8 cellular contexts compared by ENCODE assay signal in genomic region chr19:5718032-5718578, GRCh38. TPM values are rescaled to one million over a fixed set of nuclear protein-coding genes. Genes with fewer than 3 reads are reported as not detected.
DNase-seq lines count a peak whose midpoint lies in the region; TF ChIP-seq lines count a peak whose summit lies in the region.

No MANE protein-coding gene starts in this region.

- peak overlapping the region; percentile 95 for H3K27ac ChIP-seq in 22Rv1
- no peak overlapping the region for H3K27ac ChIP-seq in HUES48 (ENCODE audit: low read depth, low read length)
- peak overlapping the region; percentile 14 to 18 for H3K27ac ChIP-seq in liver (ENCODE audit: low read depth in 1 of 2, low read length in 2 of 2)

- no peaks in the 10 kb centered on the region for H3K27me3 ChIP-seq in HUES48 (ENCODE audit: control insufficient read depth, insufficient read depth, low read length)
- no peaks in the 10 kb centered on the region for H3K27me3 ChIP-seq in liver (ENCODE audit: control insufficient read depth in 4 of 4, insufficient read depth in 4 of 4, low read length in 3 of 4)

- no peaks in the 10 kb centered on the region for H3K9me3 Mint-ChIP-seq in activated naive CD4-positive, alpha-beta T cell treated with anti-CD3 and anti-CD28 coated beads, Interleukin-2, amount 10 ng/mL, durations not matched to agents 7 days and 5 days

- CTCF ChIA-PET in activated naive CD4-positive, alpha-beta T cell treated with anti-CD3 and anti-CD28 coated beads, Interleukin-2, amount 10 ng/mL, durations not matched to agents 7 days and 5 days (lab: Charles Lee): interaction anchor here (1.0 to 3.0 kb wide), 4 partner anchors 23 to 31 kb away, joined by 3 to 11 read pairs (median 6); partner anchors contain the start of gene RPL36

- H3K4me3 ChIP-seq in HUES48 (ENCODE audit: low read depth, low read length): peak overlapping the region; percentile 82
- H3K4me3 ChIP-seq in liver (ENCODE audit: low read depth in 1 of 3, low read length in 3 of 3): no peak overlapping the region

- TF ChIP-seq RAD21 in liver (IDR thresholded peaks at IDR 0.05): no peak

- peaks cover 21% of the 10 kb centered on the region for H3K36me3 Mint-ChIP-seq in activated naive CD4-positive, alpha-beta T cell treated with anti-CD3 and anti-CD28 coated beads, Interleukin-2, amount 10 ng/mL, durations not matched to agents 7 days and 5 days

- H3K4me3 Mint-ChIP-seq in activated naive CD4-positive, alpha-beta T cell treated with anti-CD3 and anti-CD28 coated beads, Interleukin-2, amount 10 ng/mL, durations not matched to agents 7 days and 5 days: peak overlapping the region; percentile 93

- H3K4me1 ChIP-seq in HUES48 (ENCODE audit: control insufficient read depth, insufficient read depth, low read length): peaks cover 9% of the 10 kb centered on the region; the same call in 1 of the 2 replicates
- peaks cover 3 to 34% (median 29%) of the 10 kb centered on the region in 4 donors for H3K4me1 ChIP-seq in liver (ENCODE audit: control insufficient read depth in 4 of 4, insufficient read depth in 4 of 4, low read length in 3 of 4)

- H3K9me3 ChIP-seq in HUES48 (ENCODE audit: control insufficient read depth, insufficient read depth, low read length) (no peaks in the 10 kb centered on the region), liver (ENCODE audit: control insufficient read depth in 4 of 4, low read length in 3 of 4) (no peaks in the 10 kb centered on the region)

- peaks cover 37% of the 10 kb centered on the region for H3K4me1 Mint-ChIP-seq in activated naive CD4-positive, alpha-beta T cell treated with anti-CD3 and anti-CD28 coated beads, Interleukin-2, amount 10 ng/mL, durations not matched to agents 7 days and 5 days

- peak overlapping the region; percentile 98 for H3K27ac Mint-ChIP-seq in activated naive CD4-positive, alpha-beta T cell treated with anti-CD3 and anti-CD28 coated beads, Interleukin-2, amount 10 ng/mL, durations not matched to agents 7 days and 5 days

- H3K27me3 Mint-ChIP-seq in activated naive CD4-positive, alpha-beta T cell treated with anti-CD3 and anti-CD28 coated beads, Interleukin-2, amount 10 ng/mL, durations not matched to agents 7 days and 5 days: peaks cover 6% of the 10 kb centered on the region

- no peak for DNase-seq in activated naive CD4-positive, alpha-beta T cell treated with anti-CD3 and anti-CD28 coated beads, Interleukin-2, amount 10 ng/mL, durations not matched to agents 7 days and 5 days
- DNase-seq in NCI-H2029 treated with DMSO at 0.1 percent for 48 hours (lab: John Stamatoyannopoulos, UW): no peak
- DNase-seq in KG1 (lab: John Stamatoyannopoulos, UW): no peak
- no peak for DNase-seq in NCI-H146 (lab: John Stamatoyannopoulos, UW)
- no peak for DNase-seq in NCI-H345 (lab: John Stamatoyannopoulos, UW)

- TF ChIP-seq CTCF in 22Rv1 (IDR thresholded peaks at IDR 0.05) (no peak), liver (IDR thresholded peaks at IDR 0.05; ENCODE audit: low read depth, low read length, missing input control) (no peak)

- 75% methylated on average over 14 of the region's 14 CpGs for WGBS in liver

- H3K36me3 ChIP-seq in HUES48 (ENCODE audit: control insufficient read depth, insufficient read depth, low read length) (peaks cover 32% of the 10 kb centered on the region), liver (ENCODE audit: control insufficient read depth in 4 of 4, insufficient read depth in 3 of 4, low read depth in 1 of 4, low read length in 3 of 4) (peaks cover under 1 to 10% (median 6%) of the 10 kb centered on the region in 4 donors)

- H3K9ac ChIP-seq in HUES48 (ENCODE audit: low read depth, low read length): 0 out of 2 replicates have a peak overlapping the region, but pooled peaks have one; percentile 89
- peak overlapping the region in 1 of 2 donors; percentile 98 for H3K9ac ChIP-seq in liver (ENCODE audit: low read depth in 1 of 2, low read length in 2 of 2)

TF ChIP-seq in liver, 16 proteins besides CTCF, POLR2A, EP300 and RAD21:
- TF ChIP-seq RXRA (IDR thresholded peaks at IDR 0.05) (no peak), SP1 (IDR thresholded peaks at IDR 0.05) (no peak), FOXA2 (IDR thresholded peaks at IDR 0.05) (no peak)

RNA-seq across cellular contexts. Expression of gene LONP1, which starts 1.8 kb away (rescaled TPM):
- 10 to 100 TPM; 32.3 to 68.9 TPM for total RNA-seq in liver
- polyA plus RNA-seq in liver: 10 to 100 TPM; 46.1 to 83.9 TPM

RNA-seq across cellular contexts. Expression of gene CATSPERD, which starts 2.3 kb away (rescaled TPM):
- total RNA-seq in liver: not detected
- polyA plus RNA-seq in liver: not detected

RNA-seq across cellular contexts. Expression of gene RPL36, which starts 28.0 kb away (rescaled TPM):
- total RNA-seq in liver: 100 to 1,000 TPM in 1 of 2 donors, 10 to 100 TPM in 1; 47.2 to 251 TPM
- 100 to 1,000 TPM; 390 to 556 TPM for polyA plus RNA-seq in liver

RNA-seq across cellular contexts. Expression of gene HSD11B1L, which starts 37.3 kb away (rescaled TPM):
- total RNA-seq in liver: 1 to 10 TPM; 1.3 to 1.4 TPM
- 1 to 10 TPM; 2.4 to 2.5 TPM for polyA plus RNA-seq in liver

RNA-seq across cellular contexts. Expression of gene MICOS13, which starts 37.8 kb away (rescaled TPM):
- 10 to 100 TPM; 11.5 to 19.0 TPM for total RNA-seq in liver
- polyA plus RNA-seq in liver: 10 to 100 TPM; 42.7 to 84.0 TPM
